1 cellular context compared by ENCODE assay signal in genomic region chr3:40972350-40972749, GRCh38.
TF ChIP-seq lines count a peak whose summit lies in the region.

No MANE protein-coding gene starts in this region.

TF ChIP-seq in SK-N-SH, 30 proteins besides CTCF, POLR2A, EP300 and RAD21 (continued from another document):
- TF ChIP-seq USF2 (IDR thresholded peaks at IDR 0.05; ENCODE audit: borderline replicate concordance, low read depth, low read length) (no peak), YY1 (IDR thresholded peaks at IDR 0.05; ENCODE audit: low read depth) (no peak), NRF1 (IDR thresholded peaks at IDR 0.05; ENCODE audit: low read depth, low read length) (no peak), SIN3A (IDR thresholded peaks at IDR 0.05; ENCODE audit: borderline replicate concordance, low read depth, low read length) (no peak)
- TF ChIP-seq, protein P1, sequence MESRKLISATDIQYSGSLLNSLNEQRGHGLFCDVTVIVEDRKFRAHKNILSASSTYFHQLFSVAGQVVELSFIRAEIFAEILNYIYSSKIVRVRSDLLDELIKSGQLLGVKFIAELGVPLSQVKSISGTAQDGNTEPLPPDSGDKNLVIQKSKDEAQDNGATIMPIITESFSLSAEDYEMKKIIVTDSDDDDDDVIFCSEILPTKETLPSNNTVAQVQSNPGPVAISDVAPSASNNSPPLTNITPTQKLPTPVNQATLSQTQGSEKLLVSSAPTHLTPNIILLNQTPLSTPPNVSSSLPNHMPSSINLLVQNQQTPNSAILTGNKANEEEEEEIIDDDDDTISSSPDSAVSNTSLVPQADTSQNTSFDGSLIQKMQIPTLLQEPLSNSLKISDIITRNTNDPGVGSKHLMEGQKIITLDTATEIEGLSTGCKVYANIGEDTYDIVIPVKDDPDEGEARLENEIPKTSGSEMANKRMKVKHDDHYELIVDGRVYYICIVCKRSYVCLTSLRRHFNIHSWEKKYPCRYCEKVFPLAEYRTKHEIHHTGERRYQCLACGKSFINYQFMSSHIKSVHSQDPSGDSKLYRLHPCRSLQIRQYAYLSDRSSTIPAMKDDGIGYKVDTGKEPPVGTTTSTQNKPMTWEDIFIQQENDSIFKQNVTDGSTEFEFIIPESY (IDR thresholded peaks at IDR 0.05; ENCODE audit: borderline replicate concordance, low read depth) = no peak
